15 cellular contexts compared by ENCODE assay signal in the genomic region with DNA sequence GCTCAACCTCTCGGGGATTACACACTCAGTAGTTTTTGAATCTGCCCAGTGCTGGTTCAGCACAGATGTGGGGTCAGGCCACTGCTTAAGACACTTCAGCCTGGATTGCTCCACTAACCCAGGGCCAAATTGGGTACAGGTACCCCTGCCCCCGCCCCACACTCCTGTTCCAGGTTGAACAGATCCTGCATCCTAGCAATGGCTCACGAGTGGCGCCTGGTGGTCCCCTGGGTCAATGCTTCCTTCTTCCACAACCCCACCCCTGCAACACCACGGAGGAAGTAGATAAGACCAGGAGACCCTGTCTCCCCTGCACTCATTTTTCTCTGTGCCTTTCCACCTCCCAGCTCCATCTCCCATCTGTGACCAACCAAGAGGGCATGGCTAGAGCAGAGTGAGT.
"Had no signal": no experiment of that assay in that cellular context is flagged by ENCODE, and none has a peak within 500 bp of the region (broad histone marks: within the 10 kb centered on the region; RNA-seq: fewer than 3 reads in every experiment).

No MANE protein-coding gene starts in this region.

- H3K27ac Mint-ChIP-seq: activated CD4-positive, alpha-beta memory T cell treated with anti-CD3 and anti-CD28 coated beads, Interleukin-2, amount 10 ng/mL, durations not matched to agents 7 days and 5 days; activated T-cell treated with anti-CD3 and anti-CD28 coated beads, Interleukin-2, amount 50 U/mL, for 72 hours; progenitor cell of endocrine pancreas had no signal

- H3K36me3 Mint-ChIP-seq: naive thymus-derived CD8-positive, alpha-beta T cell had no signal

- DNase-seq: activated CD4-positive, alpha-beta memory T cell treated with anti-CD3 and anti-CD28 coated beads, Interleukin-2, amount 10 ng/mL, durations not matched to agents 7 days and 5 days; activated CD4-positive, alpha-beta T cell treated with anti-CD3 and anti-CD28 coated beads for 1 hour; activated naive CD4-positive, alpha-beta T cell; activated T-cell treated with anti-CD3 and anti-CD28 coated beads, Interleukin-2, amount 50 U/mL, for 72 hours; aorta; mammary epithelial cell; mucosa of descending colon; naive thymus-derived CD8-positive, alpha-beta T cell; nucleus accumbens; right cardiac atrium; small intestine; tibial artery had no signal

- ATAC-seq: activated T-cell treated with anti-CD3 and anti-CD28 coated beads, Interleukin-2, amount 50 U/mL, for 72 hours; esophagus mucosa; mucosa of descending colon; naive thymus-derived CD8-positive, alpha-beta T cell; right cardiac atrium had no signal

- H3K27me3 ChIP-seq: breast epithelium, tibial artery had no signal

- H3K4me1 ChIP-seq: breast epithelium, tibial artery had no signal

- H3K9me3 ChIP-seq: breast epithelium, mucosa of descending colon, tibial artery had no signal

- H3K9me3 Mint-ChIP-seq: activated CD4-positive, alpha-beta memory T cell treated with anti-CD3 and anti-CD28 coated beads, Interleukin-2, amount 10 ng/mL, durations not matched to agents 7 days and 5 days; activated T-cell treated with anti-CD3 and anti-CD28 coated beads, Interleukin-2, amount 50 U/mL, for 72 hours; naive thymus-derived CD8-positive, alpha-beta T cell had no signal

- H3K27ac ChIP-seq: breast epithelium, tibial artery had no signal

- H3K36me3 ChIP-seq: breast epithelium, tibial artery had no signal

- H3K4me3 ChIP-seq: breast epithelium, mucosa of descending colon, tibial artery had no signal

- H3K4me1 Mint-ChIP-seq: activated CD4-positive, alpha-beta memory T cell treated with anti-CD3 and anti-CD28 coated beads, Interleukin-2, amount 10 ng/mL, durations not matched to agents 7 days and 5 days; naive thymus-derived CD8-positive, alpha-beta T cell had no signal

- H3K4me3 Mint-ChIP-seq: activated CD4-positive, alpha-beta memory T cell treated with anti-CD3 and anti-CD28 coated beads, Interleukin-2, amount 10 ng/mL, durations not matched to agents 7 days and 5 days; activated T-cell treated with anti-CD3 and anti-CD28 coated beads, Interleukin-2, amount 50 U/mL, for 72 hours; naive thymus-derived CD8-positive, alpha-beta T cell had no signal
